In genomic region chr14:28758253-28758915, GRCh38 we compare ENCODE assay signal across 1 cellular context.
TF ChIP-seq lines count a peak whose summit lies in the region.

No MANE protein-coding gene starts in this region.

TF ChIP-seq in GM23338, 12 proteins besides CTCF, POLR2A, EP300 and RAD21 (continued from another document):
- TF ChIP-seq ZNF462 (CRISPR knock-in tag; IDR thresholded peaks at IDR 0.05) (no peak), JUNB (IDR thresholded peaks at IDR 0.05; ENCODE audit: unreplicated experiment) (no peak), NANOG (IDR thresholded peaks at IDR 0.05; ENCODE audit: borderline replicate concordance) (no peak), EZH2phosphoT487 (IDR thresholded peaks at IDR 0.05; ENCODE audit: unreplicated experiment) (no peak), ZNF331 (CRISPR knock-in tag; IDR thresholded peaks at IDR 0.05; ENCODE audit: low read depth) (no peak), EZH2 (IDR thresholded peaks at IDR 0.05; ENCODE audit: low read depth, unreplicated experiment) (no peak), POLR2AphosphoS5 (IDR thresholded peaks at IDR 0.05; ENCODE audit: low read depth) (no peak), STAT1 (IDR thresholded peaks at IDR 0.05; ENCODE audit: unreplicated experiment) (no peak)
- TF ChIP-seq, protein P1, sequence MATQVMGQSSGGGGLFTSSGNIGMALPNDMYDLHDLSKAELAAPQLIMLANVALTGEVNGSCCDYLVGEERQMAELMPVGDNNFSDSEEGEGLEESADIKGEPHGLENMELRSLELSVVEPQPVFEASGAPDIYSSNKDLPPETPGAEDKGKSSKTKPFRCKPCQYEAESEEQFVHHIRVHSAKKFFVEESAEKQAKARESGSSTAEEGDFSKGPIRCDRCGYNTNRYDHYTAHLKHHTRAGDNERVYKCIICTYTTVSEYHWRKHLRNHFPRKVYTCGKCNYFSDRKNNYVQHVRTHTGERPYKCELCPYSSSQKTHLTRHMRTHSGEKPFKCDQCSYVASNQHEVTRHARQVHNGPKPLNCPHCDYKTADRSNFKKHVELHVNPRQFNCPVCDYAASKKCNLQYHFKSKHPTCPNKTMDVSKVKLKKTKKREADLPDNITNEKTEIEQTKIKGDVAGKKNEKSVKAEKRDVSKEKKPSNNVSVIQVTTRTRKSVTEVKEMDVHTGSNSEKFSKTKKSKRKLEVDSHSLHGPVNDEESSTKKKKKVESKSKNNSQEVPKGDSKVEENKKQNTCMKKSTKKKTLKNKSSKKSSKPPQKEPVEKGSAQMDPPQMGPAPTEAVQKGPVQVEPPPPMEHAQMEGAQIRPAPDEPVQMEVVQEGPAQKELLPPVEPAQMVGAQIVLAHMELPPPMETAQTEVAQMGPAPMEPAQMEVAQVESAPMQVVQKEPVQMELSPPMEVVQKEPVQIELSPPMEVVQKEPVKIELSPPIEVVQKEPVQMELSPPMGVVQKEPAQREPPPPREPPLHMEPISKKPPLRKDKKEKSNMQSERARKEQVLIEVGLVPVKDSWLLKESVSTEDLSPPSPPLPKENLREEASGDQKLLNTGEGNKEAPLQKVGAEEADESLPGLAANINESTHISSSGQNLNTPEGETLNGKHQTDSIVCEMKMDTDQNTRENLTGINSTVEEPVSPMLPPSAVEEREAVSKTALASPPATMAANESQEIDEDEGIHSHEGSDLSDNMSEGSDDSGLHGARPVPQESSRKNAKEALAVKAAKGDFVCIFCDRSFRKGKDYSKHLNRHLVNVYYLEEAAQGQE (IDR thresholded peaks at IDR 0.05; ENCODE audit: unreplicated experiment): no peak
- TF ChIP-seq, protein P2, sequence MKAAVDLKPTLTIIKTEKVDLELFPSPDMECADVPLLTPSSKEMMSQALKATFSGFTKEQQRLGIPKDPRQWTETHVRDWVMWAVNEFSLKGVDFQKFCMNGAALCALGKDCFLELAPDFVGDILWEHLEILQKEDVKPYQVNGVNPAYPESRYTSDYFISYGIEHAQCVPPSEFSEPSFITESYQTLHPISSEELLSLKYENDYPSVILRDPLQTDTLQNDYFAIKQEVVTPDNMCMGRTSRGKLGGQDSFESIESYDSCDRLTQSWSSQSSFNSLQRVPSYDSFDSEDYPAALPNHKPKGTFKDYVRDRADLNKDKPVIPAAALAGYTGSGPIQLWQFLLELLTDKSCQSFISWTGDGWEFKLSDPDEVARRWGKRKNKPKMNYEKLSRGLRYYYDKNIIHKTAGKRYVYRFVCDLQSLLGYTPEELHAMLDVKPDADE (IDR thresholded peaks at IDR 0.05): no peak
